Comparison of ENCODE assay signal across 1 cellular context in genomic region chr9:94183240-94183999, GRCh38.
TF ChIP-seq lines count a peak whose summit lies in the region.

No MANE protein-coding gene starts in this region.

TF ChIP-seq in HepG2, 621 proteins besides CTCF, POLR2A, EP300 and RAD21 (continued from another document):
- no peak for TF ChIP-seq PRDM10 (CRISPR knock-in tag; IDR thresholded peaks at IDR 0.05; ENCODE audit: low read depth)
- no peak for TF ChIP-seq ZNF784 (CRISPR knock-in tag; IDR thresholded peaks at IDR 0.05; ENCODE audit: borderline replicate concordance)
- TF ChIP-seq ZNF713 (CRISPR knock-in tag; IDR thresholded peaks at IDR 0.05), result no peak
- TF ChIP-seq RCOR2 (CRISPR knock-in tag; IDR thresholded peaks at IDR 0.05), result no peak
TF ChIP-seq in HepG2: peak in this region for 2.
